Comparison of ENCODE assay signal across 9 cellular contexts in the genomic region with DNA sequence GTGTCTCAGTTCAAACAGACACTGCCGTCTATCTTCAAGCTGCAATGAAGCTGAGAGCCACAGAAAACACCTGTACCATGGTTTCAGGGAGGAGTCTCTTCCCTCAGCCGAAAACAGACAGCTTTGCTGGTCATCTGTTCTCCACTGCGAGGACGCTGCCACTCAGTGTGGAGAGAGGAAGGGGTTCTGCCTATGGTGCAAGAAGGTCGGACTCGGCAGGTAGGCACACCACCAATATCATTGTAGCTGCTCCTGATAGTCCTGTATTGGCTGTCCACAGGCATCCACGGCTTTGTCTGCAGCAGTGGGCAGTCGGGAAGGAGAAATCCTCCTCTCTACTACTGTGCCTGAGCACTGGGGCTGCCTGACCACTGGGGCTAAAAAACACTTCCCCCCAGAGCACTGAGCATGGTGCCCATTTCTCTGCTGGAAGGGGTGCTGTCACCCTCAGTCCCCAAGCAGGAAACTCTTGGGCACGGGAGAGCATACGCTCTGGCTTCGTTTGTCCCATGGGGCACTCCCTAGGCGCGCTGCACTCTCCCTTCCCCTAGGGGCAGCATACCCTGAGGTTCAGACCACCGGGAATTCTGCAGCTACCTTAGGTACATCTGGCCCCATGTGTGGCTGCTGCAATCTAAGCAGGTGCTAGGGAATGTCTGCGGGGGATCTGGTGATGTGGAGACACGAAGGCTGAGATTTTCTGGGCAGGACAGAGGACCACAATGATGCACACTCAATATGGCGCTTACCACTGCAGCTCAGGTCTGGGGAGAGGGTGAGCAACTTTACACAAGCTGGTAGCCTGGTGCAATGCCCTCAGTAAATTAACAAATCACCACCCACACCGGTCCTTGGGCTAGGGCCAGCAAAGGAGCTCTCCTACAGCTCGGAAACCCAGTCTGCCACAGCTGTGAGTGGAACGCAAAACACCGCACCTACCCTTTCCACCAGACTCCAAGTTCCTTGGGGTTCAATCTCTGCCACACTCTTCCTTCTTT.
DNase-seq lines count a peak whose midpoint lies in the region; ATAC-seq, FAIRE-seq and TF ChIP-seq lines count a peak whose summit lies in the region.
"Had no signal": no experiment of that assay in that cellular context is flagged by ENCODE, and none has a peak within 500 bp of the region (broad histone marks: within the 10 kb centered on the region; RNA-seq: fewer than 3 reads in every experiment).

No MANE protein-coding gene starts in this region.

- peaks cover 0 to 7% (median 4%) of the 10 kb centered on the region in 4 donors for H3K4me1 Mint-ChIP-seq in naive thymus-derived CD8-positive, alpha-beta T cell

- ATAC-seq in GM21825 (IDR thresholded peaks at IDR 0.05; ENCODE audit: unreplicated experiment): peak; percentile 34
- ATAC-seq in naive thymus-derived CD8-positive, alpha-beta T cell: peak in 1 of 2 donors; percentile 18
- ATAC-seq in HG03108 (IDR thresholded peaks at IDR 0.05; ENCODE audit: unreplicated experiment): no peak

- H3K9me3 Mint-ChIP-seq in naive thymus-derived CD8-positive, alpha-beta T cell: peaks cover 0 to 3% (median 0%) of the 10 kb centered on the region in 9 donors

- peaks cover 0 to 11% (median 5%) of the 10 kb centered on the region in 5 donors for H3K27me3 Mint-ChIP-seq in naive thymus-derived CD8-positive, alpha-beta T cell

- H3K4me3 Mint-ChIP-seq in naive thymus-derived CD8-positive, alpha-beta T cell: peak overlapping the region; percentile 34 to 80 (median 73)

- peak overlapping the region; percentile 41 for H3K4me3 ChIP-seq in bronchial epithelial cell (ENCODE audit: low read depth, low read length)

- H3K27me3 ChIP-seq in bronchial epithelial cell (ENCODE audit: control insufficient read depth, insufficient read depth, low read length): no peaks in the 10 kb centered on the region

- H3K36me3 Mint-ChIP-seq in naive thymus-derived CD8-positive, alpha-beta T cell: no peaks in the 10 kb centered on the region

- peak; percentile 28 for FAIRE-seq in bronchial epithelial cell (lab: Jason Lieb, UNC)
- FAIRE-seq: A204.1 had no signal

- peak; percentile 49 for TF ChIP-seq CTCF in bronchial epithelial cell (IDR thresholded peaks at IDR 0.05; ENCODE audit: insufficient read depth, low read length, severe bottlenecking)

- H3K36me3 ChIP-seq in bronchial epithelial cell (ENCODE audit: control insufficient read depth, insufficient read depth, low read length): no peaks in the 10 kb centered on the region

- no peak overlapping the region for H3K27ac Mint-ChIP-seq in naive thymus-derived CD8-positive, alpha-beta T cell

- peak; percentile 14 for DNase-seq in NCI-H1092 treated with DMSO at 0.1 percent for 48 hours (lab: John Stamatoyannopoulos, UW)
- no peak for DNase-seq in NCI-H1092 (lab: John Stamatoyannopoulos, UW)
- peak; percentile 84 for DNase-seq in LoVo (ENCODE audit: low spot score)
- DNase-seq in bronchial epithelial cell (ENCODE audit: low read depth): no peak
- DNase-seq in naive thymus-derived CD8-positive, alpha-beta T cell: peak in 2 of 10 donors; percentile 0 to 14
- no peak for DNase-seq in G401 (ENCODE audit: low spot score)

- in situ Hi-C loops in G401 (cut with HindIII; ENCODE audit: low sequenced_read_pairs): no loop called here

- POLR2A ChIA-PET in naive thymus-derived CD8-positive, alpha-beta T cell (lab: Charles Lee): no interaction called here

Comparison
In these comparisons a context has a peak if more than half of its experiments do, and no peak if none do; other contexts are left out.
1. DNase-seq: peak in NCI-H1092 treated with DMSO at 0.1 percent for 48 hours (single experiment) and LoVo (single experiment); none in NCI-H1092 (single experiment), bronchial epithelial cell (single experiment) and G401 (single experiment).